ENCODE assay signal across 8 cellular contexts in genomic region chr20:64256282-64256947, GRCh38. TPM values are rescaled to one million over a fixed set of nuclear protein-coding genes. Genes with fewer than 3 reads are reported as not detected.
DNase-seq lines count a peak whose midpoint lies in the region; ATAC-seq, FAIRE-seq and TF ChIP-seq lines count a peak whose summit lies in the region.

No MANE protein-coding gene starts in this region.

- peak overlapping the region; percentile 78 for H3K4me2 ChIP-seq in OCI-LY3 (ENCODE audit: low read length)
- peak overlapping the region; percentile 88 for H3K4me2 ChIP-seq in endothelial cell of umbilical vein (ENCODE audit: insufficient read depth, low read length)

- peak overlapping the region; percentile 88 to 97 (median 92) for H3K4me3 Mint-ChIP-seq in CD8-positive, alpha-beta memory T cell

- CTCF ChIA-PET in CD8-positive, alpha-beta memory T cell (lab: Charles Lee), result interaction anchor here (1.7 kb wide), 1 partner anchor 29 kb away, joined by 5 read pairs; no protein-coding TSS in a partner anchor
- CTCF ChIA-PET in endothelial cell of umbilical vein (lab: Charles Lee), result interaction anchor here (2.0 kb wide), 2 partner anchors 10 to 11 kb away, joined by 5 to 6 read pairs; no protein-coding TSS in a partner anchor

- DNase-seq in CD8-positive, alpha-beta memory T cell, result no peak
- peak; percentile 7 for DNase-seq in endothelial cell of umbilical vein (ENCODE audit: low read depth, low spot score)
- DNase-seq in H54 (ENCODE audit: insufficient read length, low spot score), result no peak
- DNase-seq in HuH-7 (ENCODE audit: low spot score), result no peak

- FAIRE-seq in endothelial cell of umbilical vein (lab: Jason Lieb, UNC) (no peak), H54 (lab: Jason Lieb, UNC) (no peak)

- TSS peak; percentile 41 for BruUV-seq in endothelial cell of umbilical vein (replicated peaks; lab: Mats Ljungman, UMichigan)

- H3K4me1 Mint-ChIP-seq in CD8-positive, alpha-beta memory T cell, result peaks cover 57 to 64% (median 60%) of the 10 kb centered on the region in 3 donors

- H3K79me2 ChIP-seq in OCI-LY3 (ENCODE audit: low read length) (peaks cover 34% of the 10 kb centered on the region), endothelial cell of umbilical vein (ENCODE audit: control insufficient read depth, insufficient read depth, low read length) (peaks cover 15% of the 10 kb centered on the region)

- peak overlapping the region; percentile 87 to 95 (median 92) for H3K27ac Mint-ChIP-seq in CD8-positive, alpha-beta memory T cell

- H4K20me1 ChIP-seq in OCI-LY3 (ENCODE audit: insufficient read depth, low read length) (no peaks in the 10 kb centered on the region), endothelial cell of umbilical vein (replicated peaks; ENCODE audit: control insufficient read depth, extremely low read depth, insufficient read depth, low read length) (no peaks in the 10 kb centered on the region)

- H3K9me3 Mint-ChIP-seq in CD8-positive, alpha-beta memory T cell, result no peaks in the 10 kb centered on the region

- dilution Hi-C loops in endothelial cell of umbilical vein (cut with MboI; ENCODE audit: extremely low pct_ligation_motif_present, low sequenced_read_pairs), result no loop called here

- H3K9me3 ChIP-seq in CD8-positive, alpha-beta memory T cell (ENCODE audit: low read length), result no peaks in the 10 kb centered on the region
- H3K9me3 ChIP-seq in OCI-LY3 (ENCODE audit: insufficient read depth, low read length), result no peaks in the 10 kb centered on the region
- H3K9me3 ChIP-seq in endothelial cell of umbilical vein (replicated peaks; ENCODE audit: control insufficient read depth, insufficient read depth, low read length), result no peaks in the 10 kb centered on the region
- H3K9me3 ChIP-seq in neutrophil, result no peaks in the 10 kb centered on the region

- ATAC-seq in GM21423 (IDR thresholded peaks at IDR 0.05; ENCODE audit: unreplicated experiment), result no peak
- ATAC-seq in HG03457 (IDR thresholded peaks at IDR 0.05; ENCODE audit: unreplicated experiment), result no peak

- POLR2A ChIA-PET in CD8-positive, alpha-beta memory T cell (lab: Charles Lee), result interaction anchor here (0.8 kb wide), 1 partner anchor 236 kb away, joined by 4 read pairs; no protein-coding TSS in a partner anchor
- POLR2A ChIA-PET in endothelial cell of umbilical vein (lab: Charles Lee), result no interaction called here

- peak overlapping the region; percentile 86 for H3K4me3 ChIP-seq in CD8-positive, alpha-beta memory T cell (ENCODE audit: low read length)
- peak overlapping the region; percentile 91 for H3K4me3 ChIP-seq in OCI-LY3 (ENCODE audit: low read length)
- peak overlapping the region; percentile 81 to 86 (median 83) for H3K4me3 ChIP-seq in endothelial cell of umbilical vein (replicated peaks in 1 of 3; ENCODE audit: insufficient read depth in 1 of 3, low read depth in 1 of 3, low read length in 3 of 3)
- peak overlapping the region; percentile 75 to 97 for H3K4me3 ChIP-seq in neutrophil (ENCODE audit: low read depth in 1 of 2, low read length in 1 of 2)

- H3K36me3 Mint-ChIP-seq in CD8-positive, alpha-beta memory T cell, result peaks cover 0 to 32% (median 2%) of the 10 kb centered on the region in 3 donors

- intact Hi-C loops in endothelial cell of umbilical vein (cut with micrococcal nuclease), result no loop called here

- no peaks in the 10 kb centered on the region for H3K9me1 ChIP-seq in endothelial cell of umbilical vein (replicated peaks; ENCODE audit: control insufficient read depth, extremely low read depth, insufficient read depth, low read length)

- peaks cover 17% of the 10 kb centered on the region in 2 donors for H3K27me3 Mint-ChIP-seq in CD8-positive, alpha-beta memory T cell

- H3K36me3 ChIP-seq in CD8-positive, alpha-beta memory T cell (ENCODE audit: insufficient read depth, low read length), result no peaks in the 10 kb centered on the region
- H3K36me3 ChIP-seq in OCI-LY3 (replicated peaks; ENCODE audit: low read depth, low read length), result no peaks in the 10 kb centered on the region
- H3K36me3 ChIP-seq in endothelial cell of umbilical vein (ENCODE audit: control insufficient read depth in 2 of 2, extremely low read depth in 1 of 2, insufficient read depth in 2 of 2, low read length in 2 of 2), result no peaks in the 10 kb centered on the region
- peaks cover 4% of the 10 kb centered on the region for H3K36me3 ChIP-seq in neutrophil

- H3K9ac ChIP-seq in OCI-LY3 (ENCODE audit: low read length), result peak overlapping the region; percentile 79
- peak overlapping the region; percentile 75 for H3K9ac ChIP-seq in endothelial cell of umbilical vein (replicated peaks; ENCODE audit: extremely low read depth, insufficient read depth, low read length)

- H2AFZ ChIP-seq in OCI-LY3 (ENCODE audit: low read depth, low read length) (no peak overlapping the region), endothelial cell of umbilical vein (ENCODE audit: low read depth, low read length) (peak overlapping the region; percentile 68)

- H3K27me3 ChIP-seq in CD8-positive, alpha-beta memory T cell (ENCODE audit: insufficient read depth, low read length, poor library complexity, severe bottlenecking), result no peaks in the 10 kb centered on the region
- no peaks in the 10 kb centered on the region for H3K27me3 ChIP-seq in OCI-LY3 (ENCODE audit: low read depth, low read length)
- no peaks in the 10 kb centered on the region for H3K27me3 ChIP-seq in endothelial cell of umbilical vein (ENCODE audit: control insufficient read depth in 2 of 2, insufficient read depth in 2 of 2, low read length in 2 of 2)
- peaks cover 13% of the 10 kb centered on the region for H3K27me3 ChIP-seq in neutrophil

- TF ChIP-seq POLR2A in endothelial cell of umbilical vein (IDR thresholded peaks at IDR 0.05; ENCODE audit: low read depth, low read length) (no peak), H54 (IDR thresholded peaks at IDR 0.05; ENCODE audit: low read depth, low read length) (no peak)

- TF ChIP-seq CTCF in OCI-LY3 (IDR thresholded peaks at IDR 0.05; ENCODE audit: low read depth, low read length) (no peak), endothelial cell of umbilical vein (IDR thresholded peaks at IDR 0.05; ENCODE audit: extremely low read depth in 1 of 2, insufficient read depth in 1 of 2, low read depth in 1 of 2, low read length in 2 of 2) (no peak), neutrophil (IDR thresholded peaks at IDR 0.05) (no peak)

- H3K4me1 ChIP-seq in CD8-positive, alpha-beta memory T cell (ENCODE audit: insufficient read depth, low read length), result peaks cover 59% of the 10 kb centered on the region
- H3K4me1 ChIP-seq in OCI-LY3 (ENCODE audit: low read length) (peaks cover 27% of the 10 kb centered on the region), endothelial cell of umbilical vein (ENCODE audit: control insufficient read depth, extremely low read depth, insufficient read depth, low read length) (peaks cover 18% of the 10 kb centered on the region), neutrophil (ENCODE audit: control insufficient read depth in 1 of 2, insufficient read depth in 1 of 2, low read depth in 1 of 2, low read length in 1 of 2) (peaks cover 14 to 21% of the 10 kb centered on the region in 2 experiments)

- peak overlapping the region; percentile 72 for H3K27ac ChIP-seq in CD8-positive, alpha-beta memory T cell (ENCODE audit: low read depth, low read length)
- H3K27ac ChIP-seq in OCI-LY3 (ENCODE audit: low read length) (no peak overlapping the region; the same call in 1 of the 2 replicates), endothelial cell of umbilical vein (ENCODE audit: insufficient read depth, low read depth, low read length) (peak overlapping the region; percentile 55), neutrophil (peak overlapping the region; percentile 84)

TF ChIP-seq in endothelial cell of umbilical vein, 7 proteins besides CTCF, POLR2A, EP300 and RAD21:
- TF ChIP-seq EZH2 (IDR thresholded peaks at IDR 0.05; ENCODE audit: borderline replicate concordance, low read depth, low read length, severe bottlenecking) (no peak), GATA2 (IDR thresholded peaks at IDR 0.05; ENCODE audit: insufficient read depth, insufficient read length, low read depth, low read length) (no peak), MYC (IDR thresholded peaks at IDR 0.05; ENCODE audit: low read depth, low read length) (no peak), POLR2AphosphoS5 (IDR thresholded peaks at IDR 0.05; ENCODE audit: insufficient read depth, low read depth, low read length) (no peak), JUN (IDR thresholded peaks at IDR 0.05; ENCODE audit: borderline replicate concordance, insufficient read depth, insufficient read length, low read depth) (no peak), MAX (IDR thresholded peaks at IDR 0.05; ENCODE audit: insufficient read depth, insufficient read length) (no peak), FOS (IDR thresholded peaks at IDR 0.05; ENCODE audit: borderline replicate concordance, insufficient read depth, low read length) (no peak)
TF ChIP-seq in endothelial cell of umbilical vein: peak in this region for 0.

RNA-seq across cellular contexts. Expression of gene PCMTD2, which starts 0.9 kb away (rescaled TPM):
- 10 to 100 TPM; 36.8 to 37.4 TPM for total RNA-seq in CD8-positive, alpha-beta memory T cell
- polyA plus RNA-seq in CD8-positive, alpha-beta memory T cell, result 58.8 TPM
- 45.7 and 46.7 TPM in 2 replicates for total RNA-seq in endothelial cell of umbilical vein
- 16.8 and 27.4 TPM in 2 replicates for polyA plus RNA-seq in endothelial cell of umbilical vein
- polyA plus RNA-seq in endothelial cell of umbilical vein (2011; cell fraction: cytosol; rRNA removed), result 24.9 and 32.7 TPM in 2 replicates
- polyA plus RNA-seq in endothelial cell of umbilical vein (2011; cell fraction: nucleus; rRNA removed), result 88.6 and 121 TPM in 2 replicates
- 41.1 and 47.7 TPM in 2 replicates for polyA plus RNA-seq in endothelial cell of umbilical vein (2012)
- 25.8 and 31.0 TPM in 2 replicates for polyA minus RNA-seq in endothelial cell of umbilical vein
- polyA minus RNA-seq in endothelial cell of umbilical vein (2011; cell fraction: cytosol; rRNA and poly(A)+ RNA removed), result 20.0 TPM
- polyA minus RNA-seq in endothelial cell of umbilical vein (2011; cell fraction: nucleus; rRNA and poly(A)+ RNA removed), result 23.6 and 36.6 TPM in 2 replicates
